ENCODE assay signal across 13 cellular contexts in genomic region chr13:51998723-51999471, GRCh38. TPM values are rescaled to one million over a fixed set of nuclear protein-coding genes. Genes with fewer than 3 reads are reported as not detected.
A peak's percentile ranks its signal among the peaks of the same experiment; 100 is the strongest.
DNase-seq lines count a peak whose midpoint lies in the region; TF ChIP-seq lines count a peak whose summit lies in the region.
"Had no signal": no experiment of that assay in that cellular context is flagged by ENCODE, and none has a peak within 500 bp of the region (broad histone marks: within the 10 kb centered on the region; RNA-seq: fewer than 3 reads in every experiment).

No MANE protein-coding gene starts in this region.

- H3K27ac ChIP-seq in VCaP (peak overlapping the region; percentile 92), liver (ENCODE audit: low read depth in 1 of 2, low read length in 2 of 2) (peak overlapping the region; percentile 69 to 72), thyroid gland (peak overlapping the region; percentile 28 to 68 (median 62))
- H3K27ac ChIP-seq: testis had no signal

- WGBS in liver = 35% methylated on average over 5 of the region's 5 CpGs
- 32 to 43% methylated on average over 4 to 5 of the region's 5 CpGs for WGBS in thyroid gland, 2 donors

- no peak for TF ChIP-seq POLR2A in thyroid gland (IDR thresholded peaks at IDR 0.05)

- H3K4me3 ChIP-seq in liver (ENCODE audit: low read depth in 1 of 3, low read length in 3 of 3) (no peak overlapping the region), thyroid gland (replicated peaks in 1 of 3) (no peak overlapping the region)
- H3K4me3 ChIP-seq: testis had no signal

- peak; percentile 9 to 34 for TF ChIP-seq RAD21 in liver (IDR thresholded peaks at IDR 0.05)

- peaks cover 10 to 54% (median 53%) of the 10 kb centered on the region in 4 donors for H3K4me1 ChIP-seq in liver (ENCODE audit: control insufficient read depth in 4 of 4, insufficient read depth in 4 of 4, low read length in 3 of 4)
- peaks cover 21 to 27% of the 10 kb centered on the region in 2 donors for H3K4me1 ChIP-seq in thyroid gland
- H3K4me1 ChIP-seq: testis had no signal

- DNase-seq in NCI-H748 (lab: John Stamatoyannopoulos, UW; ENCODE audit: unreplicated experiment) (peak; percentile 43), NCI-H748 treated with DMSO at 0.1 percent for 48 hours (lab: John Stamatoyannopoulos, UW) (no peak), thyroid gland (no peak), RKO (ENCODE audit: low spot score) (no peak), G401 (ENCODE audit: low spot score) (no peak), C1 segment of cervical spinal cord (lab: John Stamatoyannopoulos, UW) (no peak)
- DNase-seq: activated CD8-positive, alpha-beta memory T cell treated with anti-CD3 and anti-CD28 coated beads, Interleukin-2, amount 50 U/mL, for 48 hours; activated naive CD8-positive, alpha-beta T cell treated with anti-CD3 and anti-CD28 coated beads for 36 hours; CD8-positive, alpha-beta memory T cell; small intestine had no signal

- H3K9ac ChIP-seq in liver (ENCODE audit: low read depth in 1 of 2, low read length in 2 of 2) = peak overlapping the region in 1 of 2 donors; percentile 44

- H3K9me3 ChIP-seq in liver (ENCODE audit: control insufficient read depth in 4 of 4, low read length in 3 of 4) (no peaks in the 10 kb centered on the region), thyroid gland (no peaks in the 10 kb centered on the region)
- H3K9me3 ChIP-seq: testis had no signal

- H3K27me3 ChIP-seq in liver (ENCODE audit: control insufficient read depth in 4 of 4, insufficient read depth in 4 of 4, low read length in 3 of 4) = no peaks in the 10 kb centered on the region
- H3K27me3 ChIP-seq in thyroid gland = no peaks in the 10 kb centered on the region
- H3K27me3 ChIP-seq: testis had no signal

- no peaks in the 10 kb centered on the region for H3K36me3 ChIP-seq in liver (ENCODE audit: control insufficient read depth in 4 of 4, insufficient read depth in 3 of 4, low read depth in 1 of 4, low read length in 3 of 4)
- no peaks in the 10 kb centered on the region for H3K36me3 ChIP-seq in thyroid gland

- in situ Hi-C loops in G401 (cut with HindIII; ENCODE audit: low sequenced_read_pairs) = no loop called here

- TF ChIP-seq CTCF in VCaP (conservative IDR thresholded peaks at IDR 0.05) = no peak
- TF ChIP-seq CTCF in liver (IDR thresholded peaks at IDR 0.05; ENCODE audit: low read depth, low read length, missing input control) = no peak
- TF ChIP-seq CTCF in thyroid gland (IDR thresholded peaks at IDR 0.05) = no peak

- intact Hi-C loops in thyroid gland (cut with DNase I) = no loop called here

TF ChIP-seq in liver, 16 proteins besides CTCF, POLR2A, EP300 and RAD21:
- TF ChIP-seq HNF4A (conservative IDR thresholded peaks at IDR 0.05) = peak; percentile 76 to 89
- TF ChIP-seq REST (IDR thresholded peaks at IDR 0.05) = peak; percentile 67
- no peak for TF ChIP-seq JUND (IDR thresholded peaks at IDR 0.05)
- TF ChIP-seq YY1 (IDR thresholded peaks at IDR 0.05) = peak; percentile 42
- no peak for TF ChIP-seq NR2F2 (IDR thresholded peaks at IDR 0.05)
- TF ChIP-seq ATF3 (IDR thresholded peaks at IDR 0.05) = no peak
- peak; percentile 79 for TF ChIP-seq TAF1 (conservative IDR thresholded peaks at IDR 0.05)
- TF ChIP-seq FOXA1 (IDR thresholded peaks at IDR 0.05) = no peak
- TF ChIP-seq SP1 (IDR thresholded peaks at IDR 0.05) = peak; percentile 54
- peak; percentile 12 for TF ChIP-seq HNF4G (IDR thresholded peaks at IDR 0.05)
- peak in 1 of 2 donors; percentile 66 for TF ChIP-seq RXRA (IDR thresholded peaks at IDR 0.05)
- no peak for TF ChIP-seq EGR1 (IDR thresholded peaks at IDR 0.05; ENCODE audit: low read depth in 2 of 2)
- peak; percentile 6 for TF ChIP-seq FOXA2 (IDR thresholded peaks at IDR 0.05)

RNA-seq across cellular contexts. Expression of gene ATP7B, which starts 12.4 kb away (rescaled TPM):
- total RNA-seq in liver (10 to 100 TPM; 34.1 to 37.7 TPM), thyroid gland (10 to 100 TPM in 1 of 4 donors, 1 to 10 TPM in 3; 3.8 to 10.1 (median 5.6) TPM)
- 10 to 100 TPM in 1 of 2 donors, 1 to 10 TPM in 1; 8.0 to 10.1 TPM for polyA plus RNA-seq in liver
- 2.9 and 5.8 TPM in 2 replicates for total RNA-seq in G401 (2014; rRNA removed; shearing (Covaris generic))

RNA-seq across cellular contexts. Expression of gene ALG11, which starts 13.3 kb away (rescaled TPM):
- total RNA-seq in liver = 10 to 100 TPM; 14.3 to 34.5 TPM
- 1 to 10 TPM; 5.4 to 9.5 TPM for polyA plus RNA-seq in liver
- 10 to 100 TPM; 23.4 to 42.1 (median 39.0) TPM for total RNA-seq in thyroid gland
- total RNA-seq in G401 (2014; rRNA removed; shearing (Covaris generic)) = 14.8 and 25.1 TPM in 2 replicates

RNA-seq across cellular contexts. Expression of gene UTP14C, which starts 25.6 kb away (rescaled TPM):
- total RNA-seq in liver (10 to 100 TPM; 13.1 to 18.7 TPM), thyroid gland (10 to 100 TPM; 23.1 to 31.2 (median 25.9) TPM)
- polyA plus RNA-seq in liver = 1 to 10 TPM; 5.8 to 6.1 TPM
- total RNA-seq in G401 (2014; rRNA removed; shearing (Covaris generic)) = 13.8 and 16.7 TPM in 2 replicates
